In genomic region chr9:4296217-4296616, GRCh38 we compare ENCODE assay signal across 17 cellular contexts. TPM values are rescaled to one million over a fixed set of nuclear protein-coding genes. Genes with fewer than 3 reads are reported as not detected.
DNase-seq lines count a peak whose midpoint lies in the region; ATAC-seq, FAIRE-seq and TF ChIP-seq lines count a peak whose summit lies in the region.
"Had no signal": no experiment of that assay in that cellular context is flagged by ENCODE, and none has a peak within 500 bp of the region (broad histone marks: within the 10 kb centered on the region; RNA-seq: fewer than 3 reads in every experiment).

No MANE protein-coding gene starts in this region.

- intact Hi-C loops in posterior vena cava (cut with DNase I): loop anchor here in 1 of 2 donors (10.0 kb wide), 1 partner anchor 161 kb away; no protein-coding TSS in a partner anchor

- 0 out of 2 replicates have a peak, but pooled peaks have one; percentile 13 for TF ChIP-seq CTCF in AG04450 (IDR thresholded peaks at IDR 0.05; ENCODE audit: low read depth, low read length)
- TF ChIP-seq CTCF in astrocyte of the cerebellum (IDR thresholded peaks at IDR 0.05; ENCODE audit: low read depth, low read length, missing control alignments): no peak
- TF ChIP-seq CTCF in WERI-Rb-1 (IDR thresholded peaks at IDR 0.05; ENCODE audit: low read depth, low read length): no peak

- in situ Hi-C loops in astrocyte of the cerebellum (cut with HindIII; ENCODE audit: low sequenced_read_pairs): no loop called here

- peak overlapping the region in 6 of 8 donors; percentile 30 to 91 (median 75) for H3K4me3 Mint-ChIP-seq in naive B cell

- no peaks in the 10 kb centered on the region for H3K9me3 Mint-ChIP-seq in naive B cell
- H3K9me3 Mint-ChIP-seq: activated CD4-positive, alpha-beta T cell treated with anti-CD3 and anti-CD28 coated beads, Interleukin-2, amount 10 ng/mL, durations not matched to agents 7 days and 5 days; activated naive CD8-positive, alpha-beta T cell treated with anti-CD3 and anti-CD28 coated beads, Interleukin-2, amount 10 ng/mL, durations not matched to agents 7 days and 5 days; stimulated activated naive B cell treated with anti-CD40 and anti-IgM and Interleukin-4, amounts not matched to agents 10 μg/mL and 1 μg/mL and 100 μg/mL, for 72 hours had no signal

- H3K27me3 ChIP-seq in AG04450 (ENCODE audit: control insufficient read depth, insufficient read depth, low read length) (no peaks in the 10 kb centered on the region), WERI-Rb-1 (ENCODE audit: insufficient read depth, low read depth, severe bottlenecking) (peaks cover 45% of the 10 kb centered on the region)
- H3K27me3 ChIP-seq: ovary had no signal

- FAIRE-seq in G401.6 (lab: Jason Lieb, UNC) (peak; percentile 50), frontal cortex (lab: Jason Lieb, UNC) (no peak)

- POLR2A ChIA-PET in AG04450 (lab: Yijun Ruan, JAX): interaction anchor here (0.6 to 0.8 kb wide), 4 partner anchors 113 to 825 kb away, joined by 3 to 6 read pairs (median 4); no protein-coding TSS in a partner anchor

- no peak overlapping the region for H3K4me3 ChIP-seq in AG04450 (ENCODE audit: low read depth, low read length)
- peak overlapping the region; percentile 89 for H3K4me3 ChIP-seq in astrocyte of the cerebellum (ENCODE audit: low read depth, low read length)
- no peak overlapping the region for H3K4me3 ChIP-seq in WERI-Rb-1 (ENCODE audit: low read depth, low read length)
- H3K4me3 ChIP-seq: ovary had no signal

- DNase-seq in AG04450 (ENCODE audit: low read depth, low spot score): no peak
- DNase-seq in astrocyte of the cerebellum (ENCODE audit: low read depth): no peak
- no peak for DNase-seq in naive B cell
- DNase-seq in posterior vena cava (ENCODE audit: low spot score): no peak
- DNase-seq in frontal cortex (ENCODE audit: low spot score in 2 of 2): no peak
- DNase-seq in mucosa of gallbladder (ENCODE audit: low spot score): no peak
- DNase-seq in WERI-Rb-1: no peak
- DNase-seq: activated CD4-positive, alpha-beta T cell treated with anti-CD3 and anti-CD28 coated beads, Interleukin-2, amount 10 ng/mL, durations not matched to agents 7 days and 5 days; activated naive CD8-positive, alpha-beta T cell treated with anti-CD3 and anti-CD28 coated beads, Interleukin-2, amount 10 ng/mL, durations not matched to agents 7 days and 5 days; dermis blood vessel endothelial cell; NCI-H2029 treated with DMSO at 0.1 percent for 48 hours; NK-92 treated with Interleukin-12 subunit alpha and Interleukin-12 subunit beta, amount 100 ng/mL, for 24 hours; ovary; stimulated activated naive B cell treated with anti-CD40 and anti-IgM and Interleukin-4, amounts not matched to agents 10 μg/mL and 1 μg/mL and 100 μg/mL, for 72 hours had no signal

- peaks cover 3% of the 10 kb centered on the region; the same call in 1 of the 2 replicates for H3K9me3 ChIP-seq in AG04450 (ENCODE audit: control insufficient read depth, insufficient read depth, low read length)
- no peaks in the 10 kb centered on the region for H3K9me3 ChIP-seq in WERI-Rb-1 (ENCODE audit: severe bottlenecking)
- H3K9me3 ChIP-seq: ovary had no signal

- no peak for ATAC-seq in naive B cell (ENCODE audit: low read depth in 2 of 2)
- ATAC-seq: left lobe of liver had no signal

- H3K27me3 Mint-ChIP-seq in naive B cell: peaks cover 51 to 85% (median 79%) of the 10 kb centered on the region in 3 donors

- peaks cover 8 to 25% (median 21%) of the 10 kb centered on the region in 3 donors for H3K4me1 Mint-ChIP-seq in naive B cell

- no peaks in the 10 kb centered on the region for H3K36me3 Mint-ChIP-seq in naive B cell
- H3K36me3 Mint-ChIP-seq: activated naive CD8-positive, alpha-beta T cell treated with anti-CD3 and anti-CD28 coated beads, Interleukin-2, amount 10 ng/mL, durations not matched to agents 7 days and 5 days had no signal

- H3K36me3 ChIP-seq in WERI-Rb-1: no peaks in the 10 kb centered on the region
- H3K36me3 ChIP-seq: ovary had no signal

- no peak overlapping the region for H3K27ac Mint-ChIP-seq in naive B cell
- H3K27ac Mint-ChIP-seq: activated naive CD8-positive, alpha-beta T cell treated with anti-CD3 and anti-CD28 coated beads, Interleukin-2, amount 10 ng/mL, durations not matched to agents 7 days and 5 days; stimulated activated naive B cell treated with anti-CD40 and anti-IgM and Interleukin-4, amounts not matched to agents 10 μg/mL and 1 μg/mL and 100 μg/mL, for 72 hours had no signal

- CTCF ChIA-PET in AG04450 (lab: Charles Lee): interaction anchor here (0.5 to 1.5 kb wide), 14 partner anchors 9 to 1457 kb away, joined by 3 to 5 read pairs (median 3); no protein-coding TSS in a partner anchor

- no peak overlapping the region for H3K27ac ChIP-seq in AG04450 (ENCODE audit: low read depth, low read length)
- H3K27ac ChIP-seq in WERI-Rb-1: no peak overlapping the region
- H3K27ac ChIP-seq: C4-2B had no signal

RNA-seq across cellular contexts. Expression of gene GLIS3, which starts 3.7 kb away (rescaled TPM):
- polyA plus RNA-seq in AG04450 (2011; rRNA removed) (4.4 and 6.8 TPM in 2 replicates), naive B cell (ENCODE audit: low read depth in 6 of 6) (not detected)
- 104 and 133 TPM in 2 replicates for polyA minus RNA-seq in AG04450 (2011; rRNA and poly(A)+ RNA removed)
- total RNA-seq in posterior vena cava (10 to 100 TPM; 32.2 to 53.1 TPM), frontal cortex (145 TPM), mucosa of gallbladder (120 TPM)
